ENCODE assay signal across 1 cellular context in the genomic region with DNA sequence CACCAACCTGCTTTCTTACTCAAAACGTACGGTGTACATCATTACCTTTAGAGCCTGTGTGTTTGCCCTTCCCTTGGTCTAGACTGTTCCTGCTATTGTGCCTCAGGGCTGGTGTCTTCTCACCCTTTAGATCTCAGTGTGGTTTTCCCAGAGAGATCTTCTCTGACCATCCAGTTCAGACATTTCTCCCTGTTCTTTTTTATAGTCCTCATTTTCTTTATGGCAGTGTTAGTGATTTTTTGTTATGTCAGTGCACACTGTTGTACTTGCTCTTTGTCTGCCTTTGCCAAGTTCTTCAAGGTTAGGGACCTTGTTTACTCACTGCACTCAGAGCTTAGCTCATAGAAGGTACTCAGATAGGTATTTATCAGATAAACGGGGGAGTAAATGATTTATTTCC.
TF ChIP-seq lines count a peak whose summit lies in the region.

No MANE protein-coding gene starts in this region.

TF ChIP-seq in HepG2, 621 proteins besides CTCF, POLR2A, EP300 and RAD21 (continued from another document and continues in another):
- TF ChIP-seq ZNF878 (CRISPR knock-in tag; IDR thresholded peaks at IDR 0.05) (no peak), ZNF180 (CRISPR knock-in tag; IDR thresholded peaks at IDR 0.05; ENCODE audit: borderline replicate concordance, low read depth) (no peak), ZNF557 (CRISPR knock-in tag; IDR thresholded peaks at IDR 0.05) (no peak), FOXC1 (CRISPR knock-in tag; IDR thresholded peaks at IDR 0.05; ENCODE audit: borderline replicate concordance) (no peak), ZNF564 (CRISPR knock-in tag; IDR thresholded peaks at IDR 0.05) (no peak), YY1 (IDR thresholded peaks at IDR 0.05; ENCODE audit: insufficient read depth, insufficient replicate concordance, low read depth, low read length) (no peak), PHF21A (CRISPR knock-in tag; IDR thresholded peaks at IDR 0.05) (no peak), HMG20B (CRISPR knock-in tag; conservative IDR thresholded peaks at IDR 0.05) (0 out of 2 replicates have a peak, but pooled peaks have one; percentile 52), SAFB2 (CRISPR knock-in tag; IDR thresholded peaks at IDR 0.05; ENCODE audit: borderline replicate concordance, low read depth) (no peak), HMGA1 (CRISPR knock-in tag; conservative IDR thresholded peaks at IDR 0.05) (no peak), ZNF737 (CRISPR knock-in tag; IDR thresholded peaks at IDR 0.05; ENCODE audit: borderline replicate concordance) (no peak), CHCHD3 (CRISPR knock-in tag; IDR thresholded peaks at IDR 0.05) (no peak), MED8 (CRISPR knock-in tag; IDR thresholded peaks at IDR 0.05; ENCODE audit: insufficient replicate concordance) (no peak), ZNF788 (CRISPR knock-in tag; IDR thresholded peaks at IDR 0.05; ENCODE audit: borderline replicate concordance) (no peak), HHEX (CRISPR knock-in tag; IDR thresholded peaks at IDR 0.05) (no peak), ZNF382 (CRISPR knock-in tag; IDR thresholded peaks at IDR 0.05; ENCODE audit: borderline replicate concordance) (peak; percentile 96), NFE2 (CRISPR knock-in tag; IDR thresholded peaks at IDR 0.05) (no peak), MXI1 (IDR thresholded peaks at IDR 0.05; ENCODE audit: borderline replicate concordance, low read depth, low read length) (no peak), MAZ (IDR thresholded peaks at IDR 0.05; ENCODE audit: borderline replicate concordance, low read depth, low read length) (no peak), MAZ (CRISPR knock-in tag; IDR thresholded peaks at IDR 0.05; ENCODE audit: low read depth) (no peak), MIXL1 (CRISPR knock-in tag; IDR thresholded peaks at IDR 0.05) (peak; percentile 70; the same call in 1 of the 2 replicates), NFKBIZ (CRISPR knock-in tag; IDR thresholded peaks at IDR 0.05) (0 out of 2 replicates have a peak, but pooled peaks have one; percentile 73), ZBTB21 (CRISPR knock-in tag; IDR thresholded peaks at IDR 0.05) (0 out of 2 replicates have a peak, but pooled peaks have one; percentile 51), ZNF567 (CRISPR knock-in tag; IDR thresholded peaks at IDR 0.05; ENCODE audit: borderline replicate concordance) (no peak), ZEB1 (IDR thresholded peaks at IDR 0.05; ENCODE audit: insufficient replicate concordance, low read depth) (no peak), ZNF644 (CRISPR knock-in tag; IDR thresholded peaks at IDR 0.05; ENCODE audit: low read depth) (no peak), ZNF430 (CRISPR knock-in tag; IDR thresholded peaks at IDR 0.05) (no peak), JUN (CRISPR knock-in tag; IDR thresholded peaks at IDR 0.05) (no peak), FOXK1 (CRISPR knock-in tag; IDR thresholded peaks at IDR 0.05; ENCODE audit: borderline replicate concordance, low read depth) (peak; percentile 60; the same call in 1 of the 2 replicates), ZNF607 (CRISPR knock-in tag; IDR thresholded peaks at IDR 0.05; ENCODE audit: borderline replicate concordance) (no peak), TEAD2 (CRISPR knock-in tag; IDR thresholded peaks at IDR 0.05) (no peak), ZNF468 (CRISPR knock-in tag; IDR thresholded peaks at IDR 0.05) (no peak), ZNF230 (CRISPR knock-in tag; IDR thresholded peaks at IDR 0.05) (no peak), SP5 (CRISPR knock-in tag; IDR thresholded peaks at IDR 0.05; ENCODE audit: borderline replicate concordance, low read depth) (0 out of 2 replicates have a peak, but pooled peaks have one; percentile 9), ZNF30 (CRISPR knock-in tag; IDR thresholded peaks at IDR 0.05) (no peak), RFXAP (CRISPR knock-in tag; IDR thresholded peaks at IDR 0.05; ENCODE audit: borderline replicate concordance) (no peak), ZNF549 (CRISPR knock-in tag; IDR thresholded peaks at IDR 0.05) (no peak), ZNF563 (CRISPR knock-in tag; IDR thresholded peaks at IDR 0.05) (no peak), ZNF782 (CRISPR knock-in tag; IDR thresholded peaks at IDR 0.05; ENCODE audit: borderline replicate concordance) (no peak), DR1 (CRISPR knock-in tag; IDR thresholded peaks at IDR 0.05) (no peak), NR2F1 (CRISPR knock-in tag; IDR thresholded peaks at IDR 0.05) (no peak)
- TF ChIP-seq, protein P1, sequence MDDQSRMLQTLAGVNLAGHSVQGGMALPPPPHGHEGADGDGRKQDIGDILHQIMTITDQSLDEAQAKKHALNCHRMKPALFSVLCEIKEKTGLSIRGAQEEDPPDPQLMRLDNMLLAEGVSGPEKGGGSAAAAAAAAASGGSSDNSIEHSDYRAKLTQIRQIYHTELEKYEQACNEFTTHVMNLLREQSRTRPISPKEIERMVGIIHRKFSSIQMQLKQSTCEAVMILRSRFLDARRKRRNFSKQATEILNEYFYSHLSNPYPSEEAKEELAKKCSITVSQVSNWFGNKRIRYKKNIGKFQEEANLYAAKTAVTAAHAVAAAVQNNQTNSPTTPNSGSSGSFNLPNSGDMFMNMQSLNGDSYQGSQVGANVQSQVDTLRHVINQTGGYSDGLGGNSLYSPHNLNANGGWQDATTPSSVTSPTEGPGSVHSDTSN (CRISPR knock-in tag; IDR thresholded peaks at IDR 0.05; ENCODE audit: borderline replicate concordance), result no peak
- TF ChIP-seq, protein P2, sequence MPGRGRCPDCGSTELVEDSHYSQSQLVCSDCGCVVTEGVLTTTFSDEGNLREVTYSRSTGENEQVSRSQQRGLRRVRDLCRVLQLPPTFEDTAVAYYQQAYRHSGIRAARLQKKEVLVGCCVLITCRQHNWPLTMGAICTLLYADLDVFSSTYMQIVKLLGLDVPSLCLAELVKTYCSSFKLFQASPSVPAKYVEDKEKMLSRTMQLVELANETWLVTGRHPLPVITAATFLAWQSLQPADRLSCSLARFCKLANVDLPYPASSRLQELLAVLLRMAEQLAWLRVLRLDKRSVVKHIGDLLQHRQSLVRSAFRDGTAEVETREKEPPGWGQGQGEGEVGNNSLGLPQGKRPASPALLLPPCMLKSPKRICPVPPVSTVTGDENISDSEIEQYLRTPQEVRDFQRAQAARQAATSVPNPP (CRISPR knock-in tag; IDR thresholded peaks at IDR 0.05), result no peak
- TF ChIP-seq, protein P3, sequence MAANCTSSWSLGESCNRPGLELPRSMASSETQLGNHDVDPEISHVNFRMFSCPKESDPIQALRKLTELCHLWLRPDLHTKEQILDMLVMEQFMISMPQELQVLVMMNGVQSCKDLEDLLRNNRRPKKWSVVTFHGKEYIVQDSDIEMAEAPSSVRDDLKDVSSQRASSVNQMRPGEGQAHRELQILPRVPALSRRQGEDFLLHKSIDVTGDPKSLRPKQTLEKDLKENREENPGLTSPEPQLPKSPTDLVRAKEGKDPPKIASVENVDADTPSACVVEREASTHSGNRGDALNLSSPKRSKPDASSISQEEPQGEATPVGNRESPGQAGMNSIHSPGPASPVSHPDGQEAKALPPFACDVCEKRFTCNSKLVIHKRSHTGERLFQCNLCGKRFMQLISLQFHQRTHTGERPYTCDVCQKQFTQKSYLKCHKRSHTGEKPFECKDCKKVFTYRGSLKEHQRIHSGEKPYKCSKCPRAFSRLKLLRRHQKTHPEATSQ (CRISPR knock-in tag; IDR thresholded peaks at IDR 0.05; ENCODE audit: borderline replicate concordance), result no peak
- TF ChIP-seq, protein P4, sequence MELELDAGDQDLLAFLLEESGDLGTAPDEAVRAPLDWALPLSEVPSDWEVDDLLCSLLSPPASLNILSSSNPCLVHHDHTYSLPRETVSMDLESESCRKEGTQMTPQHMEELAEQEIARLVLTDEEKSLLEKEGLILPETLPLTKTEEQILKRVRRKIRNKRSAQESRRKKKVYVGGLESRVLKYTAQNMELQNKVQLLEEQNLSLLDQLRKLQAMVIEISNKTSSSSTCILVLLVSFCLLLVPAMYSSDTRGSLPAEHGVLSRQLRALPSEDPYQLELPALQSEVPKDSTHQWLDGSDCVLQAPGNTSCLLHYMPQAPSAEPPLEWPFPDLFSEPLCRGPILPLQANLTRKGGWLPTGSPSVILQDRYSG (CRISPR knock-in tag; IDR thresholded peaks at IDR 0.05), result no peak
- TF ChIP-seq, protein P5, sequence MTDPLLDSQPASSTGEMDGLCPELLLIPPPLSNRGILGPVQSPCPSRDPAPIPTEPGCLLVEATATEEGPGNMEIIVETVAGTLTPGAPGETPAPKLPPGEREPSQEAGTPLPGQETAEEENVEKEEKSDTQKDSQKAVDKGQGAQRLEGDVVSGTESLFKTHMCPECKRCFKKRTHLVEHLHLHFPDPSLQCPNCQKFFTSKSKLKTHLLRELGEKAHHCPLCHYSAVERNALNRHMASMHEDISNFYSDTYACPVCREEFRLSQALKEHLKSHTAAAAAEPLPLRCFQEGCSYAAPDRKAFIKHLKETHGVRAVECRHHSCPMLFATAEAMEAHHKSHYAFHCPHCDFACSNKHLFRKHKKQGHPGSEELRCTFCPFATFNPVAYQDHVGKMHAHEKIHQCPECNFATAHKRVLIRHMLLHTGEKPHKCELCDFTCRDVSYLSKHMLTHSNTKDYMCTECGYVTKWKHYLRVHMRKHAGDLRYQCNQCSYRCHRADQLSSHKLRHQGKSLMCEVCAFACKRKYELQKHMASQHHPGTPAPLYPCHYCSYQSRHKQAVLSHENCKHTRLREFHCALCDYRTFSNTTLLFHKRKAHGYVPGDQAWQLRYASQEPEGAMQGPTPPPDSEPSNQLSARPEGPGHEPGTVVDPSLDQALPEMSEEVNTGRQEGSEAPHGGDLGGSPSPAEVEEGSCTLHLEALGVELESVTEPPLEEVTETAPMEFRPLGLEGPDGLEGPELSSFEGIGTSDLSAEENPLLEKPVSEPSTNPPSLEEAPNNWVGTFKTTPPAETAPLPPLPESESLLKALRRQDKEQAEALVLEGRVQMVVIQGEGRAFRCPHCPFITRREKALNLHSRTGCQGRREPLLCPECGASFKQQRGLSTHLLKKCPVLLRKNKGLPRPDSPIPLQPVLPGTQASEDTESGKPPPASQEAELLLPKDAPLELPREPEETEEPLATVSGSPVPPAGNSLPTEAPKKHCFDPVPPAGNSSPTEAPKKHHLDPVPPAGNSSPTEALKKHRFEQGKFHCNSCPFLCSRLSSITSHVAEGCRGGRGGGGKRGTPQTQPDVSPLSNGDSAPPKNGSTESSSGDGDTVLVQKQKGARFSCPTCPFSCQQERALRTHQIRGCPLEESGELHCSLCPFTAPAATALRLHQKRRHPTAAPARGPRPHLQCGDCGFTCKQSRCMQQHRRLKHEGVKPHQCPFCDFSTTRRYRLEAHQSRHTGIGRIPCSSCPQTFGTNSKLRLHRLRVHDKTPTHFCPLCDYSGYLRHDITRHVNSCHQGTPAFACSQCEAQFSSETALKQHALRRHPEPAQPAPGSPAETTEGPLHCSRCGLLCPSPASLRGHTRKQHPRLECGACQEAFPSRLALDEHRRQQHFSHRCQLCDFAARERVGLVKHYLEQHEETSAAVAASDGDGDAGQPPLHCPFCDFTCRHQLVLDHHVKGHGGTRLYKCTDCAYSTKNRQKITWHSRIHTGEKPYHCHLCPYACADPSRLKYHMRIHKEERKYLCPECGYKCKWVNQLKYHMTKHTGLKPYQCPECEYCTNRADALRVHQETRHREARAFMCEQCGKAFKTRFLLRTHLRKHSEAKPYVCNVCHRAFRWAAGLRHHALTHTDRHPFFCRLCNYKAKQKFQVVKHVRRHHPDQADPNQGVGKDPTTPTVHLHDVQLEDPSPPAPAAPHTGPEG (CRISPR knock-in tag; IDR thresholded peaks at IDR 0.05), result no peak
- TF ChIP-seq, protein P6, sequence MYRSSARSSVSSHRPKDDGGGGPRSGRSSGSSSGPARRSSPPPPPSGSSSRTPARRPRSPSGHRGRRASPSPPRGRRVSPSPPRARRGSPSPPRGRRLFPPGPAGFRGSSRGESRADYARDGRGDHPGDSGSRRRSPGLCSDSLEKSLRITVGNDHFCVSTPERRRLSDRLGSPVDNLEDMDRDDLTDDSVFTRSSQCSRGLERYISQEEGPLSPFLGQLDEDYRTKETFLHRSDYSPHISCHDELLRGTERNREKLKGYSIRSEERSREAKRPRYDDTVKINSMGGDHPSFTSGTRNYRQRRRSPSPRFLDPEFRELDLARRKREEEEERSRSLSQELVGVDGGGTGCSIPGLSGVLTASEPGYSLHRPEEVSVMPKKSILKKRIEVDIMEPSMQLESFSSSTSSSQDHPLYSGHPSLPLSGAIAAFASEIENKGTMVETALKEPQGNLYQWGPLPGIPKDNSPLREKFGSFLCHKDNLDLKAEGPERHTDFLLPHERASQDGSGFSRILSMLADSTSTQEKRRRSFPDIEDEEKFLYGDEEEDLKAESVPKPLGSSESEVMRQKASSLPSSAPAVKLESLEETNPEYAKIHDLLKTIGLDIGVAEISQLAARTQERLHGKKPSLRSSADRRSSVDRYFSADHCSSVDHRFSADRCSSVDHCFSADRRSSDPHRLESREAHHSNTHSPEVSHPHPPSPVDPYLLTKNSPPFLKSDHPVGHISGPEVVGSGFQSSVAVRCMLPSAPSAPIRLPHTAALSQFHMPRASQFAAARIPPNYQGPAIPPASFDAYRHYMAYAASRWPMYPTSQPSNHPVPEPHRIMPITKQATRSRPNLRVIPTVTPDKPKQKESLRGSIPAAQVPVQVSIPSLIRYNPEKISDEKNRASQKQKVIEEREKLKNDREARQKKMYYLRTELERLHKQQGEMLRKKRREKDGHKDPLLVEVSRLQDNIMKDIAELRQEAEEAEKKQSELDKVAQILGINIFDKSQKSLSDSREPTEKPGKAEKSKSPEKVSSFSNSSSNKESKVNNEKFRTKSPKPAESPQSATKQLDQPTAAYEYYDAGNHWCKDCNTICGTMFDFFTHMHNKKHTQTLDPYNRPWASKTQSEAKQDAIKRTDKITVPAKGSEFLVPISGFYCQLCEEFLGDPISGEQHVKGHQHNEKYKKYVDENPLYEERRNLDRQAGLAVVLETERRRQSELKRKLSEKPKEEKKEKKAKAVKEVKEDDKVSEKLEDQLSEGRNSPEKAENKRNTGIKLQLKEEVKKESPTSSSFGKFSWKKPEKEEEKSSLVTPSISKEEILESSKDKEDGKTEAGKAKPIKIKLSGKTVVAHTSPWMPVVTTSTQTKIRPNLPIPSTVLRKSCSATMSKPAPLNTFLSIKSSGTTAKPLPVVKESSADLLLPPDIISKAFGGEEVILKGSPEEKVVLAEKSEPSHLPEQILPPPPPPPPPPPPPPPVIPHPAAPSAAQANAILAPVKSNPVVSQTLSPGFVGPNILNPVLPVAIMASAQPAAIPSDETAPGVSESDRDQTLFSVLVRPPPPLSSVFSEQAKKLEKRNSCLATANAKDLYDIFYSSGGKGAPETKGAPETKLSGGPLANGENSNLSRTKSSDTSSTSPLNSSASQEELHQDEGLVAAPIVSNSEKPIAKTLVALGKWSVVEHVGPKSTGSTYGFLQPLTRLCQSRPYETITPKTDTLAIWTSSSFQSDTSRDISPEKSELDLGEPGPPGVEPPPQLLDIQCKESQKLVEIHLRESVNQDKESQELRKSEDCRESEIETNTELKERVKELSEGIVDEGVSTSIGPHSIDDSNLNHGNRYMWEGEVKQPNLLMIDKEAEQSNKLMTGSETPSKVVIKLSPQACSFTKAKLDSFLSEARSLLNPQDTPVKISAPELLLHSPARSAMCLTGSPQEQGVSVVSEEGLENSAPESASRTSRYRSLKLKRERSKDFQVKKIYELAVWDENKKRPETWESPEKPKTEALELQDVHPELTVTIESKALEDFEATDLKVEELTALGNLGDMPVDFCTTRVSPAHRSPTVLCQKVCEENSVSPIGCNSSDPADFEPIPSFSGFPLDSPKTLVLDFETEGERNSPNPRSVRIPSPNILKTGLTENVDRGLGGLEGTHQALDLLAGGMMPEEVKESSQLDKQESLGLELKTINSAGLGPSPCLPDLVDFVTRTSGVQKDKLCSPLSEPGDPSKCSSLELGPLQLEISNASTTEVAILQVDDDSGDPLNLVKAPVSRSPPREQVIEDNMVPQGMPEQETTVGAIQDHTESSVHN (CRISPR knock-in tag; IDR thresholded peaks at IDR 0.05), result no peak
